In genomic region chr15:68999091-68999490, GRCh38 we compare ENCODE assay signal across 21 cellular contexts. TPM values are rescaled to one million over a fixed set of nuclear protein-coding genes. Genes with fewer than 3 reads are reported as not detected.
"Had no signal": no experiment of that assay in that cellular context is flagged by ENCODE, and none has a peak within 500 bp of the region (broad histone marks: within the 10 kb centered on the region; RNA-seq: fewer than 3 reads in every experiment).

No MANE protein-coding gene starts in this region.

- H3K36me3 ChIP-seq: SJSA1 had no signal

- H3K27me3 ChIP-seq: SJSA1 had no signal

- H3K4me3 ChIP-seq: SJSA1, SK-N-MC had no signal

- H3K9me3 ChIP-seq: SJSA1 had no signal

- H3K27ac ChIP-seq: SJSA1, SK-N-MC had no signal

- H3K4me1 ChIP-seq: SJSA1 had no signal

- DNase-seq: KBM-7, MV-4-11, NCI-H1048, NCI-H1105, NCI-H1417, NCI-H1436 treated with DMSO at 0.1 percent for 48 hours, NCI-H1694, NCI-H187 treated with DMSO at 0.1 percent for 48 hours, NCI-H2029 treated with DMSO at 0.1 percent for 48 hours, NCI-H226, NCI-H446, NCI-H510A, NCI-H524 treated with DMSO at 0.1 percent for 48 hours, NCI-H69, NCI-H774, Right ventricle myocardium superior, RPMI8226, SIG-M5 had no signal

RNA-seq across cellular contexts. Expression of gene NOX5, which starts 15.4 kb away (rescaled TPM):
- total RNA-seq: HT-29, Right ventricle myocardium superior, SJSA1 had no signal
